ENCODE assay signal across 1 cellular context in the genomic region with DNA sequence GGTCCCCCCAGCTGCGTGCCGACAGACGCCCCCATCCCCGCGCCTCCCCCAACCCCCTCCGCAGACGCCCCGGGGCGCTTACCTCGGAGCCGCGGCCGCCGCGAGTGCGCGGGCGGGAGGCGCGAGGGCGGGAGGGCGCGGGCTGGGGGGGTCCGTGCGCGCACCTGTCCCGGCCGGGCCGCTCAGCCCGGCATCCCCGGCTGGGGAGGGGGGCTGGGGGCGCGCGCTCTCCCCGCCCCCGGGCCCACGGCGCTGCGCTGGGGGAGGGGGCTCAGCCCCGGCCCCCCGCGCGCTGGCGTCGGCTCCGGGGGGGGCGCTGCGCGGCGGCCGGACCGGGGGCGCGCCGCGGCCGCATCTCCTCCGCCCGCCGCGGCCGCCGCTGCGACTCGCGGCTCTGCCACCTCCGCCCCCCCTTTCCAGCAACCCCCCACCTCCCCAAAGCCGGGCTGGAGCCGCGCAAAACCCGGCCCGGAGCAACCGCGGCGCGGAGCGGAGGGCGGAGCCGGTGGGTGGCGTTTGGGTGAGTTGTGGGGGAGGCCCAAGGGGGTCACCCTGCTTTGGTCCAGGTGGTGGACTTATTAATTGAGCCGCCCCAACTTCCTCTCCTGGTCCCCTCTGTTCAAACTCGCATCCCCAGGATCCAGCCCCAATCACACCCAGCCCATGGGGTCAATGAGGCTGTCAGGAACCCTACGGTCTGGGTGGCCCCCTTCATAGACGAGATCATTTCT.
TF ChIP-seq lines count a peak whose summit lies in the region.

No MANE protein-coding gene starts in this region.

TF ChIP-seq in GM12878, 131 proteins besides CTCF, POLR2A, EP300 and RAD21:
- TF ChIP-seq SMAD1 (IDR thresholded peaks at IDR 0.05; ENCODE audit: low read depth, partially characterized antibody) = no peak
- no peak for TF ChIP-seq HDAC6 (IDR thresholded peaks at IDR 0.05; ENCODE audit: unreplicated experiment)
- TF ChIP-seq KAT2A (conservative IDR thresholded peaks at IDR 0.05; ENCODE audit: control insufficient read depth, low read depth, low read length) = no peak
- peak; percentile 66 for TF ChIP-seq RUNX3 (IDR thresholded peaks at IDR 0.05; ENCODE audit: low read length)
- peak; percentile 45; the same call in 1 of the 2 replicates for TF ChIP-seq YY1 (IDR thresholded peaks at IDR 0.05; ENCODE audit: low read depth, low read length)
- no peak for TF ChIP-seq BCL3 (IDR thresholded peaks at IDR 0.05; ENCODE audit: borderline replicate concordance, insufficient read depth, low read depth, low read length, poor library complexity, severe bottlenecking)
- peak in 1 of 2 experiments; percentile 18; a peak in 1 of 3 replicates for TF ChIP-seq EGR1 (IDR thresholded peaks at IDR 0.05; ENCODE audit: borderline replicate concordance in 1 of 2, low read depth in 2 of 2, low read length in 2 of 2)
- TF ChIP-seq SP1 (IDR thresholded peaks at IDR 0.05; ENCODE audit: low read depth, low read length) = peak; percentile 25
- TF ChIP-seq JUND (IDR thresholded peaks at IDR 0.05; ENCODE audit: low read depth, low read length) = no peak
